33 cellular contexts compared by ENCODE assay signal in genomic region chr15:28178727-28179126, GRCh38.
"Had no signal": no experiment of that assay in that cellular context is flagged by ENCODE, and none has a peak within 500 bp of the region (broad histone marks: within the 10 kb centered on the region; RNA-seq: fewer than 3 reads in every experiment).

No MANE protein-coding gene starts in this region.

- FAIRE-seq: K562 had no signal

- H3K27me3 ChIP-seq: cardiac muscle cell, Peyer's patch had no signal

- H3K4me3 ChIP-seq: cardiac muscle cell, K562, Peyer's patch had no signal

- H3K9me3 ChIP-seq: Peyer's patch had no signal

- DNase-seq: activated B cell treated with CpG ODN at 0.5 μM for 24 hours; activated CD4-positive, alpha-beta memory T cell treated with anti-CD3 and anti-CD28 coated beads for 36 hours; activated CD4-positive, alpha-beta T cell treated with anti-CD3 and anti-CD28 coated beads for 4 hours; activated CD4-positive, alpha-beta T cell treated with anti-CD3 and anti-CD28 coated beads, Interleukin-2, amount 50 U/mL, for 1 hour; activated CD4-positive, CD25-positive, alpha-beta regulatory T cell treated with anti-CD3 and anti-CD28 coated beads, Interleukin-2, amount 50 U/mL, for 72 hours; activated CD8-positive, alpha-beta memory T cell treated with anti-CD3 and anti-CD28 coated beads, Interleukin-2, amount 50 U/mL, for 4 hours; activated gamma-delta T cell treated with Interleukin-2 at 50 U/mL for 16 hours; activated naive CD4-positive, alpha-beta T cell treated with anti-CD3 and anti-CD28 coated beads for 36 hours; activated T-cell treated with anti-CD3 and anti-CD28 coated beads for 4 hours; activated T-cell treated with anti-CD3 and anti-CD28 coated beads, Interleukin-2, amount 50 U/mL, for 4 hours; anterior cingulate cortex; NCI-H1048; NCI-H1105 treated with DMSO at 0.1 percent for 48 hours; NCI-H1436; NCI-H1694; NCI-H1930; NCI-H2081 treated with DMSO at 0.1 percent for 48 hours; NCI-H510A; NCI-H526; NCI-H748 treated with DMSO at 0.1 percent for 48 hours; NK-92 treated with Interleukin-12 subunit alpha and Interleukin-12 subunit beta, amount 100 ng/mL, for 24 hours; PC-3; Peyer's patch; RPMI8226; SIG-M5; T-cell; T-helper 2 cell; T-helper 9 cell had no signal

- ATAC-seq: activated naive CD4-positive, alpha-beta T cell treated with anti-CD3 and anti-CD28 coated beads, Interleukin-2, amount 50 U/mL, for 72 hours; activated T-cell treated with anti-CD3 and anti-CD28 coated beads, Interleukin-2, amount 50 U/mL, for 4 hours; K562; PC-3; SK-N-SH treated with all-trans-retinoic acid at 6 μM for 48 hours had no signal

- H3K4me1 ChIP-seq: Peyer's patch had no signal

- H3K27ac ChIP-seq: cardiac muscle cell, Peyer's patch, VCaP had no signal
